ENCODE assay signal across 7 cellular contexts in the genomic region with DNA sequence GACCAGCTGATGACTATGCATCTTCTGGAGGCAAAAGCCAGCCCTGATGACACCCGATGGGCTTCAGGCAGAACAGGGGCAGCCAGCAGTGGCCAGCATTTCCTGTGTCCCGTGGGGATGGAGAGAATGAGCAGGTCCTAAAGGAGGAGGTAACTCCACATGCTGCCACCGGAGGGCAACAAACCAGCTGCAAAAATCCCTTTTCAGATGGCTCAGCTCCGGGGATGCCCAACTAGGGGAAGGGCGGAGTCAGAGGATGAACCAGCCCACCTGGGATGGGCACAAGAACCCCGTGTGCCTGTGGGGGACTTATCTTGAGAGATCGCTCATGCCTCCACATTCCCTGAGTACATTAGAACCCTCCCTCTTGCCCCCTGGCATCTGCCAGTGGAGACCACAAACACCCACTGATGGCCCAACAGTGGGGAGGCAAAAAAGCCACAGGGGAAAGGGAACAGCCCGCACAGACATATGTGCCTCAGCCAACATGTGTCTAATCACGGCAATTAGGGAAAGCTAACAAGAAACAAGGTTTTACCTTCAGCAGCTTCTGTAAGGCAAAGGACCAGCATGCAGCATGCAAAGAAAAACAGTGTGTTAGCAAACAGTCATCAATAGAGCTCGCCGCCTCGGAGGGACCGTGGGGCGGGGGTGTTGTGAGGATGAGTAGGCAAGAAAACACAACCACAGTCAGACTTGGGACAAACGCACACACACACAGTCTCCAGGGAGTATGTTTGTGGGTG.
A peak's percentile ranks its signal among the peaks of the same experiment; 100 is the strongest.
DNase-seq lines count a peak whose midpoint lies in the region; ATAC-seq and TF ChIP-seq lines count a peak whose summit lies in the region.

No MANE protein-coding gene starts in this region.

- no peaks in the 10 kb centered on the region for H3K9me3 ChIP-seq in T-helper 17 cell (ENCODE audit: control insufficient read depth, low read length, poor library complexity, severe bottlenecking)

- H3K36me3 Mint-ChIP-seq in T-helper 17 cell (ENCODE audit: low read depth): peaks cover 6% of the 10 kb centered on the region
- H3K36me3 Mint-ChIP-seq in natural killer cell: no peaks in the 10 kb centered on the region

- peak; percentile 66 for DNase-seq in GM03348 (ENCODE audit: low spot score)
- DNase-seq in MV-4-11 (lab: John Stamatoyannopoulos, UW): peak; percentile 62
- DNase-seq in T-helper 17 cell: no peak
- peak in 15 of 61 donors; percentile 10 to 64 (median 27) for DNase-seq in caudate nucleus (lab: John Stamatoyannopoulos, UW)
- no peak for DNase-seq in natural killer cell
- no peak for DNase-seq in NCI-H187 treated with DMSO at 0.1 percent for 48 hours (lab: John Stamatoyannopoulos, UW)

- H3K4me3 Mint-ChIP-seq in T-helper 17 cell: no peak overlapping the region
- H3K4me3 Mint-ChIP-seq in natural killer cell: no peak overlapping the region

- H3K27ac Mint-ChIP-seq in T-helper 17 cell (no peak overlapping the region), natural killer cell (peak overlapping the region in 1 of 2 donors; percentile 29)

- peak; percentile 26 for TF ChIP-seq CTCF in natural killer cell (IDR thresholded peaks at IDR 0.05)

- intact Hi-C loops in natural killer cell (cut with micrococcal nuclease): loop anchor here (5.0 to 10.0 kb wide), 2 partner anchors 164 to 351 kb away; a partner anchor contains a TSS

- H3K27me3 Mint-ChIP-seq in T-helper 17 cell (no peaks in the 10 kb centered on the region), natural killer cell (ENCODE audit: low read depth in 2 of 2) (no peaks in the 10 kb centered on the region)

- H3K27ac ChIP-seq in caudate nucleus (ENCODE audit: low read depth, low read length): peak overlapping the region; percentile 40

- peak; percentile 35 for ATAC-seq in T-helper 17 cell
- ATAC-seq in natural killer cell: peak in 2 of 3 donors; percentile 50 to 51
- no peak for ATAC-seq in HG03280 (IDR thresholded peaks at IDR 0.05; ENCODE audit: unreplicated experiment)

- H3K9me3 Mint-ChIP-seq in natural killer cell: no peaks in the 10 kb centered on the region

- peaks cover 10% of the 10 kb centered on the region for H3K4me1 Mint-ChIP-seq in T-helper 17 cell
- peaks cover 9 to 15% of the 10 kb centered on the region in 2 donors for H3K4me1 Mint-ChIP-seq in natural killer cell

Comparison
In these comparisons a context has a peak if more than half of its experiments do, and no peak if none do; other contexts are left out.
1. DNase-seq: peak in GM03348 (single experiment) and MV-4-11 (single experiment); none in T-helper 17 cell (0 of 3), natural killer cell (single experiment) and NCI-H187 treated with DMSO at 0.1 percent for 48 hours (single experiment).